In the genomic region with DNA sequence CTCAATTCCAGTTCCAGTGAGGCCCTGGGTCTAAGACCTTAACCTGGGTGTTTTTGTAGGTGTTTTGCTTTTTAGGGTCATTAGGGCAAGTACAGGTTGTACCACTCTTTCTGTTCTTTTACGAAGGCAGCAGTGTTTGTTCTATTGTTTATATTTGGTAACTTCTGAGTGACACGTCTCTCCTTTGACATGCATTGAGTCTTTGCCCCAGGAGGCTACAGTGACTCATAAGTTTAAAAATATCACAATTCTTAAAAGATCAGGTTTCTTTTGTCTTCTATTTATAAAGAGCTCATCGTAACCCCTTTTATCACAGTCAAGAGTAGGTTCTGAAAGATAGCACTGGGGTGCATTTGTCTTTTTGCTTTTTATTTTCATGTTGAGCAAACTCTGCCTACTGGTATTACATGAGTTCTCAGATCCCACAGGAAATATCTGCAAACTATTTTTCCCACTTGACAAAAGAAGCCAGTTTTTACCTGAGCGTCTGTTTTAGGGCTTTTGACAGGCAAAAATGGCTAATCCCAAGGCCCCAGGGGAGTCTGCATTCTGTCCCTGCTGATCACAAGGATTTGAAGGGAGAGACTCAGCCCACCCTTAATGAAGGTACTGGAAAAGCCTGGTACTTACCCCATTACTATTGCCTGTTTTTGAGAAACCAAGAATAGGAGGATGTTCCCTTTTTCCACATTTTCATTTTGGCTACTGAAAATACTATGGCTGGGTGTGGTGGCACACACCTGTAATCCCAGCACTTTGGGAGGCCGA, we compare ENCODE assay signal across 9 cellular contexts. TPM values are rescaled to one million over a fixed set of nuclear protein-coding genes. Genes with fewer than 3 reads are reported as not detected.
A peak's percentile ranks its signal among the peaks of the same experiment; 100 is the strongest.
DNase-seq lines count a peak whose midpoint lies in the region; ATAC-seq, FAIRE-seq and TF ChIP-seq lines count a peak whose summit lies in the region.
"Had no signal": no experiment of that assay in that cellular context is flagged by ENCODE, and none has a peak within 500 bp of the region (broad histone marks: within the 10 kb centered on the region; RNA-seq: fewer than 3 reads in every experiment).

No MANE protein-coding gene starts in this region.

- WGBS in smooth muscle cell (ENCODE audit: low lambda C conversion rate): 57% methylated on average over 5 of the region's 5 CpGs

- intact Hi-C loops in CD4-positive, alpha-beta memory T cell (cut with micrococcal nuclease): no loop called here

- H3K4me1 ChIP-seq in CD4-positive, alpha-beta memory T cell (ENCODE audit: insufficient read depth, low read length): no peaks in the 10 kb centered on the region
- H3K4me1 ChIP-seq in smooth muscle cell (ENCODE audit: low read depth): no peaks in the 10 kb centered on the region

- H3K36me3 Mint-ChIP-seq in CD4-positive, alpha-beta memory T cell: peaks cover under 1 to 21% of the 10 kb centered on the region in 2 donors

- peaks cover 3% of the 10 kb centered on the region for H3K36me3 ChIP-seq in CD4-positive, alpha-beta memory T cell (ENCODE audit: insufficient read depth, low read length)
- no peaks in the 10 kb centered on the region for H3K36me3 ChIP-seq in smooth muscle cell (ENCODE audit: low read depth)

- no peak overlapping the region for H2AFZ ChIP-seq in smooth muscle cell (ENCODE audit: low read depth)

- no peak overlapping the region for H3K4me3 Mint-ChIP-seq in CD4-positive, alpha-beta memory T cell

- no peak for TF ChIP-seq CTCF in smooth muscle cell (IDR thresholded peaks at IDR 0.05; ENCODE audit: borderline replicate concordance, insufficient read depth, poor library complexity, severe bottlenecking)

- H3K4me1 Mint-ChIP-seq in CD4-positive, alpha-beta memory T cell: no peaks in the 10 kb centered on the region

- no peak overlapping the region for H3K4me3 ChIP-seq in CD4-positive, alpha-beta memory T cell (ENCODE audit: low read length in 2 of 2)
- H3K4me3 ChIP-seq in smooth muscle cell: no peak overlapping the region

- H3K9me3 Mint-ChIP-seq in CD4-positive, alpha-beta memory T cell: no peaks in the 10 kb centered on the region

- no peak for DNase-seq in CD4-positive, alpha-beta memory T cell
- peak in 3 of 61 donors; percentile 4 to 23 (median 22) for DNase-seq in caudate nucleus (lab: John Stamatoyannopoulos, UW)
- no peak for DNase-seq in smooth muscle cell (lab: John Stamatoyannopoulos, UW; ENCODE audit: unreplicated experiment)
- no peak for DNase-seq in SKM-1 treated with dmso at 0.1 percent for 144 hours (lab: John Stamatoyannopoulos, UW; ENCODE audit: unreplicated experiment)
- DNase-seq in NCI-H1694 treated with DMSO at 0.1 percent for 48 hours (lab: John Stamatoyannopoulos, UW): no peak
- DNase-seq in RCC 7860 (ENCODE audit: low spot score): no peak

- H3K4me2 ChIP-seq in smooth muscle cell: peak overlapping the region; percentile 31

- FAIRE-seq in RCC 7860 (lab: Jason Lieb, UNC): no peak
- FAIRE-seq: colon had no signal

- no peaks in the 10 kb centered on the region for H3K79me2 ChIP-seq in smooth muscle cell (ENCODE audit: low read depth)

- H3K9ac ChIP-seq in smooth muscle cell (ENCODE audit: low read depth): peak overlapping the region; percentile 41

- H3K9me3 ChIP-seq in CD4-positive, alpha-beta memory T cell (ENCODE audit: control insufficient read depth in 1 of 2, low read length in 2 of 2): no peaks in the 10 kb centered on the region
- no peaks in the 10 kb centered on the region for H3K9me3 ChIP-seq in smooth muscle cell (replicated peaks; ENCODE audit: low read depth)

- H3K27ac Mint-ChIP-seq in CD4-positive, alpha-beta memory T cell: peak overlapping the region in 4 of 7 donors; percentile 7 to 59 (median 34)

- no peaks in the 10 kb centered on the region for H3K27me3 ChIP-seq in CD4-positive, alpha-beta memory T cell (ENCODE audit: insufficient read depth, low read length)
- no peaks in the 10 kb centered on the region for H3K27me3 ChIP-seq in smooth muscle cell (ENCODE audit: low read depth)

- CTCF ChIA-PET in CD4-positive, alpha-beta memory T cell (lab: Charles Lee; ENCODE audit: partially characterized antibody): no interaction called here

- H3F3A ChIP-seq in smooth muscle cell (ENCODE audit: low read depth): no peaks in the 10 kb centered on the region

- no peaks in the 10 kb centered on the region for H3K27me3 Mint-ChIP-seq in CD4-positive, alpha-beta memory T cell

- no peaks in the 10 kb centered on the region for H4K20me1 ChIP-seq in smooth muscle cell (ENCODE audit: low read depth)

- ATAC-seq in GM19467 (IDR thresholded peaks at IDR 0.05; ENCODE audit: unreplicated experiment) (peak; percentile 45), HG03460 (IDR thresholded peaks at IDR 0.05; ENCODE audit: unreplicated experiment) (peak; percentile 74)

- POLR2A ChIA-PET in CD4-positive, alpha-beta memory T cell (lab: Charles Lee; ENCODE audit: partially characterized antibody): no interaction called here

- H3K27ac ChIP-seq in CD4-positive, alpha-beta memory T cell (ENCODE audit: low read depth, low read length): no peak overlapping the region
- H3K27ac ChIP-seq in caudate nucleus (ENCODE audit: low read depth, low read length): peak overlapping the region; percentile 65
- H3K27ac ChIP-seq in smooth muscle cell (ENCODE audit: low read depth): peak overlapping the region; percentile 81

RNA-seq across cellular contexts. Expression of a gene that starts 7.9 kb away (rescaled TPM):
- 1 to 10 TPM; 2.5 to 2.9 TPM for total RNA-seq in CD4-positive, alpha-beta memory T cell
- polyA plus RNA-seq in CD4-positive, alpha-beta memory T cell: 1 to 10 TPM; 1.4 to 1.6 TPM
- total RNA-seq in smooth muscle cell: 0.36 and 1.4 TPM in 2 replicates
- polyA plus RNA-seq in smooth muscle cell: 1.7 and 1.9 TPM in 2 replicates

RNA-seq across cellular contexts. Expression of a gene that starts 21.5 kb away (rescaled TPM):
- total RNA-seq in CD4-positive, alpha-beta memory T cell: 10 to 100 TPM; 17.8 to 18.6 TPM
- polyA plus RNA-seq in CD4-positive, alpha-beta memory T cell: 10 to 100 TPM; 22.9 to 41.4 TPM
- total RNA-seq in smooth muscle cell: 489 and 568 TPM in 2 replicates
- polyA plus RNA-seq in smooth muscle cell: 366 and 467 TPM in 2 replicates

RNA-seq across cellular contexts. Expression of a gene that starts 49.6 kb away (rescaled TPM):
- total RNA-seq in CD4-positive, alpha-beta memory T cell: 10 to 100 TPM; 31.1 to 35.3 TPM
- 10 to 100 TPM; 33.2 to 33.8 TPM for polyA plus RNA-seq in CD4-positive, alpha-beta memory T cell
- 34.0 and 38.2 TPM in 2 replicates for total RNA-seq in smooth muscle cell
- 28.1 and 36.4 TPM in 2 replicates for polyA plus RNA-seq in smooth muscle cell

RNA-seq across cellular contexts. Expression of a gene that starts 49.8 kb away (rescaled TPM):
- 10 to 100 TPM; 18.1 to 20.5 TPM for total RNA-seq in CD4-positive, alpha-beta memory T cell
- 1 to 10 TPM; 3.9 to 5.0 TPM for polyA plus RNA-seq in CD4-positive, alpha-beta memory T cell
- total RNA-seq in smooth muscle cell: 29.0 and 33.6 TPM in 2 replicates
- polyA plus RNA-seq in smooth muscle cell: 10.5 and 11.9 TPM in 2 replicates

Comparison
In these comparisons a context has a peak if more than half of its experiments do, and no peak if none do; other contexts are left out.
1. RNA of a gene that starts 21.5 kb away (total RNA-seq): 489 to 568 TPM in smooth muscle cell; 17.8 to 18.6 TPM in CD4-positive, alpha-beta memory T cell; every median in the first group is over 10 times any median in the second.